Comparison of ENCODE assay signal across 1 cellular context in the genomic region with DNA sequence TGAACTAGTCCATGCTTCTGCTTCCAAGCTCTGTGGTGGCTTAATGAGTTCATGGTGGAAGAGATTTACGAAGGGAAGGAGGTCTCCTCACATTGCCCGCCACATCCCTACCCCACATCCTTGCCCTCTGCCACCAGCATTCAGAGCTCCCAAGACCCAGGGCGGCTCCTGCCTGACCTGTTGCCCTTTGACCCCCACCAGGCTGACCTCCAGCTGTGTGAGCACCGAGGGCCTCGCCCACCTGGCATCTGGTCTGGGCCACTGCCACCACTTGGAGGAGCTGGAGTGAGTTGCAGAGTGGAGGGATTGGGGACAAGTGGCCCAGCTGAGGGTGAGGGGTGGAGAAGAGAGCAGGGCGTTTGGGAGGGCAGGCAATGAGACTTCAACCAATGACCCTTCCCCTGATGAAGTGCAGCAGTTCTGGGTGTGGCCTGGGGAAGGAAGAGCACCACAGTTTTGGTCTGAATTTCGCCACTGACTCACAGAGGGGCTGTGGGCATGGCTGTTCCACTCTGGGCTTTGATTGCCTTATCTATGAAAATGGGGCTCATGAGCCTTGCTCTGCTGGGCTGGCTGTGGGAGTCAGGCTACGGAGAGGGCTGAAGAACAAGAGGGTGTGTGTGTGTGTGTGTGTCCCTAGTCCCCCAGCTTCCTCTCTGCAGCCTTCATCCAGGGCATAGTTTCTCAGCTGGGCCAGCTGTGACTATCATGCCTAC.
TF ChIP-seq lines count a peak whose summit lies in the region.

No MANE protein-coding gene starts in this region.

TF ChIP-seq in H1, 55 proteins besides CTCF, POLR2A, EP300 and RAD21:
- TF ChIP-seq TCF12 (IDR thresholded peaks at IDR 0.05; ENCODE audit: low read depth, low read length) (no peak), RNF2 (IDR thresholded peaks at IDR 0.05; ENCODE audit: borderline replicate concordance, low read depth, low read length, missing control alignments, poor library complexity, severe bottlenecking) (no peak), EZH2 (IDR thresholded peaks at IDR 0.05; ENCODE audit: low read depth, low read length, severe bottlenecking) (no peak), SIX5 (IDR thresholded peaks at IDR 0.05; ENCODE audit: low read depth, low read length) (no peak), SIRT6 (IDR thresholded peaks at IDR 0.05; ENCODE audit: low read length) (no peak), MAX (IDR thresholded peaks at IDR 0.05) (no peak), CREB1 (IDR thresholded peaks at IDR 0.05) (no peak), POU5F1 (IDR thresholded peaks at IDR 0.05; ENCODE audit: low read depth, low read length) (no peak), TEAD4 (IDR thresholded peaks at IDR 0.05; ENCODE audit: low read depth, low read length) (no peak), CHD2 (IDR thresholded peaks at IDR 0.05; ENCODE audit: low read length) (no peak), ASH2L (IDR thresholded peaks at IDR 0.05; ENCODE audit: low read length) (no peak)
- TF ChIP-seq, protein P1, sequence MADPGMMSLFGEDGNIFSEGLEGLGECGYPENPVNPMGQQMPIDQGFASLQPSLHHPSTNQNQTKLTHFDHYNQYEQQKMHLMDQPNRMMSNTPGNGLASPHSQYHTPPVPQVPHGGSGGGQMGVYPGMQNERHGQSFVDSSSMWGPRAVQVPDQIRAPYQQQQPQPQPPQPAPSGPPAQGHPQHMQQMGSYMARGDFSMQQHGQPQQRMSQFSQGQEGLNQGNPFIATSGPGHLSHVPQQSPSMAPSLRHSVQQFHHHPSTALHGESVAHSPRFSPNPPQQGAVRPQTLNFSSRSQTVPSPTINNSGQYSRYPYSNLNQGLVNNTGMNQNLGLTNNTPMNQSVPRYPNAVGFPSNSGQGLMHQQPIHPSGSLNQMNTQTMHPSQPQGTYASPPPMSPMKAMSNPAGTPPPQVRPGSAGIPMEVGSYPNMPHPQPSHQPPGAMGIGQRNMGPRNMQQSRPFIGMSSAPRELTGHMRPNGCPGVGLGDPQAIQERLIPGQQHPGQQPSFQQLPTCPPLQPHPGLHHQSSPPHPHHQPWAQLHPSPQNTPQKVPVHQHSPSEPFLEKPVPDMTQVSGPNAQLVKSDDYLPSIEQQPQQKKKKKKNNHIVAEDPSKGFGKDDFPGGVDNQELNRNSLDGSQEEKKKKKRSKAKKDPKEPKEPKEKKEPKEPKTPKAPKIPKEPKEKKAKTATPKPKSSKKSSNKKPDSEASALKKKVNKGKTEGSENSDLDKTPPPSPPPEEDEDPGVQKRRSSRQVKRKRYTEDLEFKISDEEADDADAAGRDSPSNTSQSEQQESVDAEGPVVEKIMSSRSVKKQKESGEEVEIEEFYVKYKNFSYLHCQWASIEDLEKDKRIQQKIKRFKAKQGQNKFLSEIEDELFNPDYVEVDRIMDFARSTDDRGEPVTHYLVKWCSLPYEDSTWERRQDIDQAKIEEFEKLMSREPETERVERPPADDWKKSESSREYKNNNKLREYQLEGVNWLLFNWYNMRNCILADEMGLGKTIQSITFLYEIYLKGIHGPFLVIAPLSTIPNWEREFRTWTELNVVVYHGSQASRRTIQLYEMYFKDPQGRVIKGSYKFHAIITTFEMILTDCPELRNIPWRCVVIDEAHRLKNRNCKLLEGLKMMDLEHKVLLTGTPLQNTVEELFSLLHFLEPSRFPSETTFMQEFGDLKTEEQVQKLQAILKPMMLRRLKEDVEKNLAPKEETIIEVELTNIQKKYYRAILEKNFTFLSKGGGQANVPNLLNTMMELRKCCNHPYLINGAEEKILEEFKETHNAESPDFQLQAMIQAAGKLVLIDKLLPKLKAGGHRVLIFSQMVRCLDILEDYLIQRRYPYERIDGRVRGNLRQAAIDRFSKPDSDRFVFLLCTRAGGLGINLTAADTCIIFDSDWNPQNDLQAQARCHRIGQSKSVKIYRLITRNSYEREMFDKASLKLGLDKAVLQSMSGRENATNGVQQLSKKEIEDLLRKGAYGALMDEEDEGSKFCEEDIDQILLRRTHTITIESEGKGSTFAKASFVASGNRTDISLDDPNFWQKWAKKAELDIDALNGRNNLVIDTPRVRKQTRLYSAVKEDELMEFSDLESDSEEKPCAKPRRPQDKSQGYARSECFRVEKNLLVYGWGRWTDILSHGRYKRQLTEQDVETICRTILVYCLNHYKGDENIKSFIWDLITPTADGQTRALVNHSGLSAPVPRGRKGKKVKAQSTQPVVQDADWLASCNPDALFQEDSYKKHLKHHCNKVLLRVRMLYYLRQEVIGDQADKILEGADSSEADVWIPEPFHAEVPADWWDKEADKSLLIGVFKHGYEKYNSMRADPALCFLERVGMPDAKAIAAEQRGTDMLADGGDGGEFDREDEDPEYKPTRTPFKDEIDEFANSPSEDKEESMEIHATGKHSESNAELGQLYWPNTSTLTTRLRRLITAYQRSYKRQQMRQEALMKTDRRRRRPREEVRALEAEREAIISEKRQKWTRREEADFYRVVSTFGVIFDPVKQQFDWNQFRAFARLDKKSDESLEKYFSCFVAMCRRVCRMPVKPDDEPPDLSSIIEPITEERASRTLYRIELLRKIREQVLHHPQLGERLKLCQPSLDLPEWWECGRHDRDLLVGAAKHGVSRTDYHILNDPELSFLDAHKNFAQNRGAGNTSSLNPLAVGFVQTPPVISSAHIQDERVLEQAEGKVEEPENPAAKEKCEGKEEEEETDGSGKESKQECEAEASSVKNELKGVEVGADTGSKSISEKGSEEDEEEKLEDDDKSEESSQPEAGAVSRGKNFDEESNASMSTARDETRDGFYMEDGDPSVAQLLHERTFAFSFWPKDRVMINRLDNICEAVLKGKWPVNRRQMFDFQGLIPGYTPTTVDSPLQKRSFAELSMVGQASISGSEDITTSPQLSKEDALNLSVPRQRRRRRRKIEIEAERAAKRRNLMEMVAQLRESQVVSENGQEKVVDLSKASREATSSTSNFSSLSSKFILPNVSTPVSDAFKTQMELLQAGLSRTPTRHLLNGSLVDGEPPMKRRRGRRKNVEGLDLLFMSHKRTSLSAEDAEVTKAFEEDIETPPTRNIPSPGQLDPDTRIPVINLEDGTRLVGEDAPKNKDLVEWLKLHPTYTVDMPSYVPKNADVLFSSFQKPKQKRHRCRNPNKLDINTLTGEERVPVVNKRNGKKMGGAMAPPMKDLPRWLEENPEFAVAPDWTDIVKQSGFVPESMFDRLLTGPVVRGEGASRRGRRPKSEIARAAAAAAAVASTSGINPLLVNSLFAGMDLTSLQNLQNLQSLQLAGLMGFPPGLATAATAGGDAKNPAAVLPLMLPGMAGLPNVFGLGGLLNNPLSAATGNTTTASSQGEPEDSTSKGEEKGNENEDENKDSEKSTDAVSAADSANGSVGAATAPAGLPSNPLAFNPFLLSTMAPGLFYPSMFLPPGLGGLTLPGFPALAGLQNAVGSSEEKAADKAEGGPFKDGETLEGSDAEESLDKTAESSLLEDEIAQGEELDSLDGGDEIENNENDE (IDR thresholded peaks at IDR 0.05; ENCODE audit: insufficient replicate concordance, low read length) = no peak
- TF ChIP-seq, protein P2, sequence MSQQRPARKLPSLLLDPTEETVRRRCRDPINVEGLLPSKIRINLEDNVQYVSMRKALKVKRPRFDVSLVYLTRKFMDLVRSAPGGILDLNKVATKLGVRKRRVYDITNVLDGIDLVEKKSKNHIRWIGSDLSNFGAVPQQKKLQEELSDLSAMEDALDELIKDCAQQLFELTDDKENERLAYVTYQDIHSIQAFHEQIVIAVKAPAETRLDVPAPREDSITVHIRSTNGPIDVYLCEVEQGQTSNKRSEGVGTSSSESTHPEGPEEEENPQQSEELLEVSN (IDR thresholded peaks at IDR 0.05) = no peak
